ENCODE assay signal across 27 cellular contexts in genomic region chr3:134832585-134832984, GRCh38.
"Had no signal": no experiment of that assay in that cellular context is flagged by ENCODE, and none has a peak within 500 bp of the region (broad histone marks: within the 10 kb centered on the region; RNA-seq: fewer than 3 reads in every experiment).

No MANE protein-coding gene starts in this region.

- ATAC-seq: natural killer cell; psoas muscle; right cardiac atrium; right lobe of liver; stimulated activated effector memory CD8-positive, alpha-beta T cell treated with anti-CD3 and anti-CD28 coated beads, Interleukin-12 subunit alpha, Interleukin-12 subunit beta, amount 100 ng/mL, for 72 hours; stimulated activated naive CD8-positive, alpha-beta T cell treated with anti-CD3 and anti-CD28 coated beads, Interleukin-15, Interleukin-2, amounts not matched to agents 100 U/mL and 50 U/mL, for 24 hours had no signal

- H2AFZ ChIP-seq: neural progenitor cell, parathyroid adenoma had no signal

- H3K9ac ChIP-seq: neural progenitor cell, parathyroid adenoma had no signal

- H3K79me2 ChIP-seq: parathyroid adenoma had no signal

- H3K27ac Mint-ChIP-seq: natural killer cell; nephron; neural progenitor cell; progenitor cell of endocrine pancreas; stimulated activated effector memory CD8-positive, alpha-beta T cell treated with anti-CD3 and anti-CD28 coated beads, Interleukin-12 subunit alpha, Interleukin-12 subunit beta, amount 100 ng/mL, for 72 hours had no signal

- H3K36me3 Mint-ChIP-seq: natural killer cell; neural progenitor cell; stimulated activated effector memory CD8-positive, alpha-beta T cell treated with anti-CD3 and anti-CD28 coated beads, Interleukin-12 subunit alpha, Interleukin-12 subunit beta, amount 100 ng/mL, for 72 hours had no signal

- H3K27me3 ChIP-seq: neural progenitor cell, ovary, right lobe of liver, sigmoid colon, stomach, thyroid gland, tibial nerve, upper lobe of left lung, vagina had no signal

- H3K4me1 ChIP-seq: neural progenitor cell, parathyroid adenoma, psoas muscle, right lobe of liver, sigmoid colon, stomach, thyroid gland, tibial nerve, upper lobe of left lung, vagina had no signal

- H3K4me3 ChIP-seq: neural progenitor cell, ovary, psoas muscle, right lobe of liver, sigmoid colon, stomach, thoracic aorta, thyroid gland, tibial nerve, upper lobe of left lung, vagina had no signal

- H3K4me1 Mint-ChIP-seq: natural killer cell; nephron; neural progenitor cell; stimulated activated effector memory CD8-positive, alpha-beta T cell treated with anti-CD3 and anti-CD28 coated beads, Interleukin-12 subunit alpha, Interleukin-12 subunit beta, amount 100 ng/mL, for 72 hours had no signal

- H3K27ac ChIP-seq: neural progenitor cell, ovary, parathyroid adenoma, psoas muscle, right lobe of liver, sigmoid colon, stomach, thoracic aorta, thyroid gland, tibial nerve, upper lobe of left lung, vagina had no signal

- H3K9me3 Mint-ChIP-seq: nephron; neural progenitor cell; stimulated activated effector memory CD8-positive, alpha-beta T cell treated with anti-CD3 and anti-CD28 coated beads, Interleukin-12 subunit alpha, Interleukin-12 subunit beta, amount 100 ng/mL, for 72 hours had no signal

- H3K4me2 ChIP-seq: neural progenitor cell had no signal

- H3K4me3 Mint-ChIP-seq: natural killer cell; nephron; neural progenitor cell; stimulated activated effector memory CD8-positive, alpha-beta T cell treated with anti-CD3 and anti-CD28 coated beads, Interleukin-12 subunit alpha, Interleukin-12 subunit beta, amount 100 ng/mL, for 72 hours had no signal

- DNase-seq: natural killer cell; occipital lobe; ovary; posterior cingulate gyrus; psoas muscle; right cardiac atrium; right lobe of liver; sigmoid colon; small intestine; stimulated activated CD4-positive, alpha-beta T cell treated with anti-CD3 and anti-CD28 coated beads, Interleukin-15, amount 100 ng/mL, for 24 hours; stimulated activated CD4-positive, alpha-beta T cell treated with anti-CD3 and anti-CD28 coated beads, Interleukin-2, amount 100 ng/mL, for 24 hours; stimulated activated CD4-positive, alpha-beta T cell treated with anti-CD3 and anti-CD28 coated beads, Interleukin-2, amount 100 ng/mL, for 48 hours; stimulated activated CD4-positive, alpha-beta T cell treated with anti-CD3 and anti-CD28 coated beads, Interleukin-4, amount 100 ng/mL, for 24 hours; stimulated activated naive CD4-positive, alpha-beta T cell; stimulated activated naive CD8-positive, alpha-beta T cell treated with anti-CD3 and anti-CD28 coated beads, Interleukin-15, Interleukin-2, amounts not matched to agents 100 U/mL and 50 U/mL, for 24 hours; stomach; thyroid gland; trophoblast cell; upper lobe of left lung had no signal

- H3K9me3 ChIP-seq: ovary, psoas muscle, right lobe of liver, sigmoid colon, stomach, thoracic aorta, thyroid gland, tibial nerve, upper lobe of left lung, vagina had no signal

- H3K36me3 ChIP-seq: neural progenitor cell, ovary, right lobe of liver, sigmoid colon, stomach, thoracic aorta, thyroid gland, tibial nerve, upper lobe of left lung, vagina had no signal
